31 cellular contexts compared by ENCODE assay signal in genomic region chr3:29268651-29269050, GRCh38.
"Had no signal": no experiment of that assay in that cellular context is flagged by ENCODE, and none has a peak within 500 bp of the region (broad histone marks: within the 10 kb centered on the region; RNA-seq: fewer than 3 reads in every experiment).

No MANE protein-coding gene starts in this region.

- H3K4me3 ChIP-seq: ascending aorta, cardiac muscle cell, coronary artery, esophagus muscularis mucosa, heart right ventricle, lower lobe of right lung, thoracic aorta, uterus had no signal

- H3K36me3 ChIP-seq: cardiac muscle cell, esophagus muscularis mucosa, heart right ventricle, lower lobe of right lung, thoracic aorta, uterus had no signal

- H3K27ac Mint-ChIP-seq: activated CD4-positive, alpha-beta memory T cell treated with anti-CD3 and anti-CD28 coated beads, Interleukin-2, amount 10 ng/mL, durations not matched to agents 7 days and 5 days; activated CD4-positive, alpha-beta T cell treated with anti-CD3 and anti-CD28 coated beads, Interleukin-2, amount 10 ng/mL, durations not matched to agents 7 days and 5 days; activated naive CD4-positive, alpha-beta T cell treated with anti-CD3 and anti-CD28 coated beads, Interleukin-2, amount 10 ng/mL, durations not matched to agents 7 days and 5 days; activated naive CD8-positive, alpha-beta T cell treated with anti-CD3 and anti-CD28 coated beads, Interleukin-2, amount 10 ng/mL, durations not matched to agents 7 days and 5 days; activated T-cell treated with anti-CD3 and anti-CD28 coated beads, Interleukin-2, amount 50 U/mL, for 24 hours; brain; endodermal cell; natural killer cell treated with Interleukin-12 subunit alpha and Interleukin-12 subunit beta and Interleukin-15 and Interleukin-18, amount 100 ng/mL, for 72 hours; T-helper 17 cell; type B pancreatic cell; WTC11 had no signal

- H3K4me3 Mint-ChIP-seq: activated CD4-positive, alpha-beta memory T cell treated with anti-CD3 and anti-CD28 coated beads, Interleukin-2, amount 10 ng/mL, durations not matched to agents 7 days and 5 days; activated CD4-positive, alpha-beta T cell treated with anti-CD3 and anti-CD28 coated beads, Interleukin-2, amount 10 ng/mL, durations not matched to agents 7 days and 5 days; activated naive CD4-positive, alpha-beta T cell treated with anti-CD3 and anti-CD28 coated beads, Interleukin-2, amount 10 ng/mL, durations not matched to agents 7 days and 5 days; activated naive CD8-positive, alpha-beta T cell treated with anti-CD3 and anti-CD28 coated beads, Interleukin-2, amount 10 ng/mL, durations not matched to agents 7 days and 5 days; activated T-cell treated with anti-CD3 and anti-CD28 coated beads, Interleukin-2, amount 50 U/mL, for 24 hours; brain; endodermal cell; natural killer cell treated with Interleukin-12 subunit alpha and Interleukin-12 subunit beta and Interleukin-15 and Interleukin-18, amount 100 ng/mL, for 72 hours; T-helper 17 cell; type B pancreatic cell; WTC11 had no signal

- DNase-seq: activated CD4-positive, alpha-beta memory T cell treated with anti-CD3 and anti-CD28 coated beads, Interleukin-2, amount 10 ng/mL, durations not matched to agents 7 days and 5 days; activated CD4-positive, alpha-beta T cell treated with anti-CD3 and anti-CD28 coated beads for 1 hour; activated CD4-positive, alpha-beta T cell treated with anti-CD3 and anti-CD28 coated beads, Interleukin-2, amount 10 ng/mL, durations not matched to agents 7 days and 5 days; activated CD8-positive, alpha-beta memory T cell treated with anti-CD3 and anti-CD28 coated beads, Interleukin-2, amount 50 U/mL, for 48 hours; activated gamma-delta T cell; activated naive CD4-positive, alpha-beta T cell treated with anti-CD3 and anti-CD28 coated beads, Interleukin-2, amount 10 ng/mL, durations not matched to agents 7 days and 5 days; activated naive CD8-positive, alpha-beta T cell treated with anti-CD3 and anti-CD28 coated beads, Interleukin-2, amount 10 ng/mL, durations not matched to agents 7 days and 5 days; activated T-cell treated with anti-CD3 and anti-CD28 coated beads, Interleukin-2, amount 50 U/mL, for 24 hours; cerebellar nuclear complex; endodermal cell; foreskin melanocyte; heart right ventricle; lower lobe of right lung; mesenchymal stem cell; posterior cingulate gyrus; right cardiac atrium; stimulated activated CD4-positive, alpha-beta T cell treated with anti-CD3 and anti-CD28 coated beads, Interleukin-2, amount 100 ng/mL, for 48 hours; stimulated activated naive CD8-positive, alpha-beta T cell treated with anti-CD3 and anti-CD28 coated beads, Interleukin-15, Interleukin-2, amounts not matched to agents 100 U/mL and 50 U/mL, for 24 hours; T-helper 17 cell; T1000; uterus had no signal

- H3K27me3 ChIP-seq: ascending aorta, cardiac muscle cell, esophagus muscularis mucosa, heart right ventricle, uterus had no signal

- H3K36me3 Mint-ChIP-seq: activated naive CD4-positive, alpha-beta T cell treated with anti-CD3 and anti-CD28 coated beads, Interleukin-2, amount 10 ng/mL, durations not matched to agents 7 days and 5 days; activated naive CD8-positive, alpha-beta T cell treated with anti-CD3 and anti-CD28 coated beads, Interleukin-2, amount 10 ng/mL, durations not matched to agents 7 days and 5 days; natural killer cell treated with Interleukin-12 subunit alpha and Interleukin-12 subunit beta and Interleukin-15 and Interleukin-18, amount 100 ng/mL, for 72 hours; WTC11 had no signal

- H3K4me1 ChIP-seq: ascending aorta, esophagus muscularis mucosa, heart right ventricle, lower lobe of right lung, uterus had no signal

- H3K27me3 Mint-ChIP-seq: activated CD4-positive, alpha-beta memory T cell treated with anti-CD3 and anti-CD28 coated beads, Interleukin-2, amount 10 ng/mL, durations not matched to agents 7 days and 5 days; activated CD4-positive, alpha-beta T cell treated with anti-CD3 and anti-CD28 coated beads, Interleukin-2, amount 10 ng/mL, durations not matched to agents 7 days and 5 days; activated naive CD4-positive, alpha-beta T cell treated with anti-CD3 and anti-CD28 coated beads, Interleukin-2, amount 10 ng/mL, durations not matched to agents 7 days and 5 days; activated naive CD8-positive, alpha-beta T cell treated with anti-CD3 and anti-CD28 coated beads, Interleukin-2, amount 10 ng/mL, durations not matched to agents 7 days and 5 days; activated T-cell treated with anti-CD3 and anti-CD28 coated beads, Interleukin-2, amount 50 U/mL, for 24 hours; brain; natural killer cell treated with Interleukin-12 subunit alpha and Interleukin-12 subunit beta and Interleukin-15 and Interleukin-18, amount 100 ng/mL, for 72 hours; T-helper 17 cell; type B pancreatic cell had no signal

- ATAC-seq: heart right ventricle; left lobe of liver; lower lobe of right lung; natural killer cell treated with Interleukin-12 subunit alpha and Interleukin-12 subunit beta and Interleukin-15 and Interleukin-18, amount 100 ng/mL, for 72 hours; right cardiac atrium; stimulated activated naive CD8-positive, alpha-beta T cell treated with anti-CD3 and anti-CD28 coated beads, Interleukin-15, Interleukin-2, amounts not matched to agents 100 U/mL and 50 U/mL, for 24 hours; T-helper 17 cell; WTC11 had no signal

- H3K27ac ChIP-seq: ascending aorta, cardiac muscle cell, coronary artery, esophagus muscularis mucosa, heart right ventricle, lower lobe of right lung, thoracic aorta, uterus had no signal

- H3K9me3 ChIP-seq: ascending aorta, esophagus muscularis mucosa, heart right ventricle, lower lobe of right lung, thoracic aorta, uterus had no signal

- H3K9me3 Mint-ChIP-seq: activated CD4-positive, alpha-beta memory T cell treated with anti-CD3 and anti-CD28 coated beads, Interleukin-2, amount 10 ng/mL, durations not matched to agents 7 days and 5 days; activated CD4-positive, alpha-beta T cell treated with anti-CD3 and anti-CD28 coated beads, Interleukin-2, amount 10 ng/mL, durations not matched to agents 7 days and 5 days; activated naive CD4-positive, alpha-beta T cell treated with anti-CD3 and anti-CD28 coated beads, Interleukin-2, amount 10 ng/mL, durations not matched to agents 7 days and 5 days; activated naive CD8-positive, alpha-beta T cell treated with anti-CD3 and anti-CD28 coated beads, Interleukin-2, amount 10 ng/mL, durations not matched to agents 7 days and 5 days; activated T-cell treated with anti-CD3 and anti-CD28 coated beads, Interleukin-2, amount 50 U/mL, for 24 hours; brain; endodermal cell; natural killer cell treated with Interleukin-12 subunit alpha and Interleukin-12 subunit beta and Interleukin-15 and Interleukin-18, amount 100 ng/mL, for 72 hours; type B pancreatic cell; WTC11 had no signal

- H3K4me1 Mint-ChIP-seq: activated CD4-positive, alpha-beta memory T cell treated with anti-CD3 and anti-CD28 coated beads, Interleukin-2, amount 10 ng/mL, durations not matched to agents 7 days and 5 days; activated CD4-positive, alpha-beta T cell treated with anti-CD3 and anti-CD28 coated beads, Interleukin-2, amount 10 ng/mL, durations not matched to agents 7 days and 5 days; activated naive CD4-positive, alpha-beta T cell treated with anti-CD3 and anti-CD28 coated beads, Interleukin-2, amount 10 ng/mL, durations not matched to agents 7 days and 5 days; activated naive CD8-positive, alpha-beta T cell treated with anti-CD3 and anti-CD28 coated beads, Interleukin-2, amount 10 ng/mL, durations not matched to agents 7 days and 5 days; endodermal cell; T-helper 17 cell had no signal
